Comparison of ENCODE assay signal across 28 cellular contexts in genomic region chr12:131353826-131354225, GRCh38.
DNase-seq lines count a peak whose midpoint lies in the region; ATAC-seq and TF ChIP-seq lines count a peak whose summit lies in the region.
"Had no signal": no experiment of that assay in that cellular context is flagged by ENCODE, and none has a peak within 500 bp of the region (broad histone marks: within the 10 kb centered on the region; RNA-seq: fewer than 3 reads in every experiment).

No MANE protein-coding gene starts in this region.

- no peak for TF ChIP-seq POLR2A in breast epithelium (IDR thresholded peaks at IDR 0.05)
- TF ChIP-seq POLR2A in esophagus squamous epithelium (IDR thresholded peaks at IDR 0.05): no peak

- H3K4me3 ChIP-seq in breast epithelium (no peak overlapping the region), PC-3 (ENCODE audit: low read length) (no peak overlapping the region), endodermal cell (ENCODE audit: low read length) (no peak overlapping the region), esophagus squamous epithelium (no peak overlapping the region)
- H3K4me3 ChIP-seq: GM12878, GM23248, HAP-1, SJSA1 had no signal

- POLR2A ChIA-PET in MCF 10A (lab: Yijun Ruan, JAX): no interaction called here
- POLR2A ChIA-PET in PC-3 (lab: Charles Lee; ENCODE audit: unreplicated experiment): no interaction called here

- H2AFZ ChIP-seq in PC-3 (ENCODE audit: low read length): no peak overlapping the region
- H2AFZ ChIP-seq: GM23248 had no signal

- no peaks in the 10 kb centered on the region for H3K9me3 Mint-ChIP-seq in MCF 10A (ENCODE audit: unreplicated experiment)
- no peaks in the 10 kb centered on the region for H3K9me3 Mint-ChIP-seq in endodermal cell

- H3K36me3 Mint-ChIP-seq in MCF 10A (ENCODE audit: insufficient read depth, unreplicated experiment): no peaks in the 10 kb centered on the region
- H3K36me3 Mint-ChIP-seq in endodermal cell (ENCODE audit: low read depth): no peaks in the 10 kb centered on the region
- H3K36me3 Mint-ChIP-seq: CD4-positive, alpha-beta memory T cell had no signal

- H3K9me3 ChIP-seq in breast epithelium (no peaks in the 10 kb centered on the region), PC-3 (ENCODE audit: low read length) (no peaks in the 10 kb centered on the region), endodermal cell (ENCODE audit: control insufficient read depth, low read length) (no peaks in the 10 kb centered on the region), esophagus squamous epithelium (no peaks in the 10 kb centered on the region)
- H3K9me3 ChIP-seq: HAP-1, SJSA1 had no signal

- no peak overlapping the region for H3K4me2 ChIP-seq in PC-3 (ENCODE audit: low read length)
- H3K4me2 ChIP-seq: KMS-11 had no signal

- no peak overlapping the region for H3K9ac ChIP-seq in PC-3 (ENCODE audit: low read length)
- H3K9ac ChIP-seq in endodermal cell (ENCODE audit: extremely low read depth, low read length, poor library complexity, severe bottlenecking): no peak overlapping the region
- H3K9ac ChIP-seq: GM23248, KMS-11 had no signal

- no peaks in the 10 kb centered on the region for H3F3A ChIP-seq in PC-3 (ENCODE audit: low read length, unreplicated experiment)

- H3K4me1 ChIP-seq in breast epithelium (no peaks in the 10 kb centered on the region), PC-3 (ENCODE audit: insufficient read depth, low read length) (no peaks in the 10 kb centered on the region), endodermal cell (ENCODE audit: control insufficient read depth, insufficient read depth, low read length) (peaks cover 6% of the 10 kb centered on the region), esophagus squamous epithelium (no peaks in the 10 kb centered on the region)
- H3K4me1 ChIP-seq: HAP-1, SJSA1 had no signal

- peaks cover 41% of the 10 kb centered on the region for H3K27me3 Mint-ChIP-seq in MCF 10A (ENCODE audit: insufficient read depth, unreplicated experiment)
- peaks cover 49% of the 10 kb centered on the region for H3K27me3 Mint-ChIP-seq in endodermal cell (ENCODE audit: insufficient read depth)

- H3K27ac Mint-ChIP-seq in MCF 10A (ENCODE audit: low read depth, unreplicated experiment): no peak overlapping the region
- no peak overlapping the region for H3K27ac Mint-ChIP-seq in endodermal cell
- H3K27ac Mint-ChIP-seq: CD4-positive, alpha-beta memory T cell; IgD-negative memory B cell had no signal

- no peaks in the 10 kb centered on the region for H4K20me1 ChIP-seq in PC-3 (ENCODE audit: low read length)

- H3K36me3 ChIP-seq in breast epithelium (no peaks in the 10 kb centered on the region), PC-3 (ENCODE audit: low read depth, low read length) (no peaks in the 10 kb centered on the region), endodermal cell (ENCODE audit: control insufficient read depth, insufficient read depth, low read length) (no peaks in the 10 kb centered on the region), esophagus squamous epithelium (no peaks in the 10 kb centered on the region)
- H3K36me3 ChIP-seq: HAP-1, SJSA1 had no signal

- H3K9me2 ChIP-seq in PC-3 (replicated peaks; ENCODE audit: low read length): no peaks in the 10 kb centered on the region

- no TSS peak for BruUV-seq in MCF 10A (replicated peaks; lab: Mats Ljungman, UMichigan)
- no TSS peak for BruUV-seq in PC-3 (replicated peaks; lab: Mats Ljungman, UMichigan)

- no peak overlapping the region for H3K27ac ChIP-seq in breast epithelium
- H3K27ac ChIP-seq in PC-3 (ENCODE audit: low read length): no peak overlapping the region
- no peak overlapping the region for H3K27ac ChIP-seq in endodermal cell (ENCODE audit: low read depth, low read length)
- no peak overlapping the region for H3K27ac ChIP-seq in esophagus squamous epithelium
- H3K27ac ChIP-seq: GM23248, KMS-11, SJSA1 had no signal

- H3K27me3 ChIP-seq in breast epithelium: peaks cover 0 to 26% of the 10 kb centered on the region in 2 donors
- H3K27me3 ChIP-seq in PC-3 (ENCODE audit: low read length): peaks cover 76% of the 10 kb centered on the region
- peaks cover 37% of the 10 kb centered on the region for H3K27me3 ChIP-seq in endodermal cell (ENCODE audit: control insufficient read depth, insufficient read depth, low read length, poor library complexity, severe bottlenecking)
- H3K27me3 ChIP-seq in esophagus squamous epithelium: peaks cover 0 to 41% (median 0%) of the 10 kb centered on the region in 4 donors
- H3K27me3 ChIP-seq: SJSA1 had no signal

- no peak overlapping the region for H3K4me3 Mint-ChIP-seq in MCF 10A (ENCODE audit: unreplicated experiment)
- no peak overlapping the region for H3K4me3 Mint-ChIP-seq in endodermal cell
- H3K4me3 Mint-ChIP-seq: CD4-positive, alpha-beta memory T cell; IgD-negative memory B cell had no signal

- no peak for TF ChIP-seq CTCF in MCF 10A (IDR thresholded peaks at IDR 0.05; ENCODE audit: unreplicated experiment)
- no peak for TF ChIP-seq CTCF in breast epithelium (IDR thresholded peaks at IDR 0.05)
- TF ChIP-seq CTCF in PC-3 (conservative IDR thresholded peaks at IDR 0.05; ENCODE audit: low read depth, low read length): no peak
- no peak for TF ChIP-seq CTCF in endodermal cell (conservative IDR thresholded peaks at IDR 0.05)
- TF ChIP-seq CTCF in esophagus squamous epithelium (IDR thresholded peaks at IDR 0.05): no peak

- H3K79me2 ChIP-seq in PC-3 (ENCODE audit: low read length): no peaks in the 10 kb centered on the region

- DNase-seq in MCF 10A (ENCODE audit: unreplicated experiment) (peak; percentile 13), breast epithelium (ENCODE audit: low spot score in 2 of 2) (no peak), PC-3 (peak; percentile 7), endodermal cell (peak; percentile 45), esophagus squamous epithelium (lab: John Stamatoyannopoulos, UW) (no peak)
- no peak for DNase-seq in activated CD4-positive, alpha-beta T cell treated with anti-CD3 and anti-CD28 coated beads, Interleukin-2, amount 50 U/mL, for 4 hours
- DNase-seq: CD4-positive, alpha-beta memory T cell; COR-L47; DMS79; EL; GDM1; GM23248; NCI-H1092 treated with DMSO at 0.1 percent for 48 hours; NCI-H1436; NCI-H187; NCI-H2081 treated with DMSO at 0.1 percent for 48 hours; NCI-H2171; NCI-H226; NCI-H510A; NCI-H69; OCI-M1; Right ventricle myocardium superior had no signal

- ATAC-seq in PC-3: no peak
- ATAC-seq in HG02759 (IDR thresholded peaks at IDR 0.05; ENCODE audit: unreplicated experiment): no peak
- ATAC-seq: GM12878 had no signal

- WGBS in endodermal cell (ENCODE audit: insufficient coverage in 1 of 2, insufficient read length in 1 of 2), 2 experiments: 70 to 82% methylated on average over 4 to 6 of the region's 6 CpGs
- 36 to 40% methylated on average over 4 to 5 of the region's 6 CpGs for WGBS in esophagus squamous epithelium, 2 donors

- CTCF ChIA-PET in MCF 10A (lab: Yijun Ruan, JAX): interaction anchor here (0.8 to 1.5 kb wide), 2 partner anchors 249 to 250 kb away, joined by 3 to 4 read pairs; no protein-coding TSS in a partner anchor
- CTCF ChIA-PET in PC-3 (lab: Charles Lee): no interaction called here

- intact Hi-C loops in MCF 10A (cut with micrococcal nuclease) (no loop called here), breast epithelium (cut with DNase I; ENCODE audit: low total_unique reads) (no loop called here), PC-3 (cut with micrococcal nuclease) (no loop called here), esophagus squamous epithelium (cut with DNase I) (no loop called here)

- no peaks in the 10 kb centered on the region for H3K4me1 Mint-ChIP-seq in MCF 10A (ENCODE audit: insufficient read depth, unreplicated experiment)
- H3K4me1 Mint-ChIP-seq in endodermal cell: peaks cover 23% of the 10 kb centered on the region

Comparison
In these comparisons a context has a peak if more than half of its experiments do, and no peak if none do; other contexts are left out.
1. DNase-seq: peak in MCF 10A (single experiment), PC-3 (single experiment) and endodermal cell (single experiment); none in breast epithelium (0 of 2), esophagus squamous epithelium (single experiment) and activated CD4-positive, alpha-beta T cell treated with anti-CD3 and anti-CD28 coated beads, Interleukin-2, amount 50 U/mL, for 4 hours (0 of 2).